In the genomic region with DNA sequence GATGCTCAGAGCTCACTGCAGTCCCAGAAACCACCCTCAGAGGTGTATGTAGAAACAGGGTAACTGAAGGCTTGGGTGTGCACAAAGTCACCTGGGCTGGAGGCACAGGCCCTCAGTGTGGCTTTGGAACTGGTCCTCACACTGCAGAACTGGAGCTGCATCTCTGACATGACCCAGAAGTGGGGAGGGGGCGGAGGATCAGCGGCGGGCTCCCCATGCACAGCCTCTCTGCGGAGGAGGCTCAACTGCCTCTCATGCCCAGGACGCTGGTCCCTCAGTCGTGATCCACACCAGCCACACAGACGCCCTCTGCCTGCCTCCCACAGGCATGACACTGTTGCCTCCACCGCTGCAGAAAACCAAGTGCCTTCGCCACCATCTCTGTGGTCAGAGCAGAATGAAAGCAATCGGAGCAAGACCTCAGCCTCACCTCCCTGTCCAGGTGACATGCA, we compare ENCODE assay signal across 1 cellular context.
A peak's percentile ranks its signal among the peaks of the same experiment; 100 is the strongest.
TF ChIP-seq lines count a peak whose summit lies in the region.

No MANE protein-coding gene starts in this region.

TF ChIP-seq in HepG2, 621 proteins besides CTCF, POLR2A, EP300 and RAD21 (continued from another document and continues in another):
- TF ChIP-seq ARID3A (IDR thresholded peaks at IDR 0.05; ENCODE audit: low read depth, low read length) = 0 out of 2 replicates have a peak, but pooled peaks have one; percentile 17
- peak; percentile 80 for TF ChIP-seq ZBTB38 (CRISPR knock-in tag; IDR thresholded peaks at IDR 0.05)
- no peak for TF ChIP-seq ZNF761 (CRISPR knock-in tag; conservative IDR thresholded peaks at IDR 0.05)
- peak; percentile 63; the same call in 1 of the 2 replicates for TF ChIP-seq NRL (CRISPR knock-in tag; IDR thresholded peaks at IDR 0.05; ENCODE audit: borderline replicate concordance)
- TF ChIP-seq CCDC6 (CRISPR knock-in tag; IDR thresholded peaks at IDR 0.05) = 0 out of 2 replicates have a peak, but pooled peaks have one; percentile 25
- TF ChIP-seq BORCS8-MEF2B (CRISPR knock-in tag; IDR thresholded peaks at IDR 0.05) = 0 out of 2 replicates have a peak, but pooled peaks have one; percentile 49
- TF ChIP-seq, protein P1, sequence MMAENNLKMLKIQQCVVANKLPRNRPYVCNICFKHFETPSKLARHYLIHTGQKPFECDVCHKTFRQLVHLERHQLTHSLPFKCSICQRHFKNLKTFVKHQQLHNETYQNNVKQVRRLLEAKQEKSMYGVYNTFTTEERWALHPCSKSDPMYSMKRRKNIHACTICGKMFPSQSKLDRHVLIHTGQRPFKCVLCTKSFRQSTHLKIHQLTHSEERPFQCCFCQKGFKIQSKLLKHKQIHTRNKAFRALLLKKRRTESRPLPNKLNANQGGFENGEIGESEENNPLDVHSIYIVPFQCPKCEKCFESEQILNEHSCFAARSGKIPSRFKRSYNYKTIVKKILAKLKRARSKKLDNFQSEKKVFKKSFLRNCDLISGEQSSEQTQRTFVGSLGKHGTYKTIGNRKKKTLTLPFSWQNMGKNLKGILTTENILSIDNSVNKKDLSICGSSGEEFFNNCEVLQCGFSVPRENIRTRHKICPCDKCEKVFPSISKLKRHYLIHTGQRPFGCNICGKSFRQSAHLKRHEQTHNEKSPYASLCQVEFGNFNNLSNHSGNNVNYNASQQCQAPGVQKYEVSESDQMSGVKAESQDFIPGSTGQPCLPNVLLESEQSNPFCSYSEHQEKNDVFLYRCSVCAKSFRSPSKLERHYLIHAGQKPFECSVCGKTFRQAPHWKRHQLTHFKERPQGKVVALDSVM (CRISPR knock-in tag; IDR thresholded peaks at IDR 0.05) = peak; percentile 93
- TF ChIP-seq, protein P2, sequence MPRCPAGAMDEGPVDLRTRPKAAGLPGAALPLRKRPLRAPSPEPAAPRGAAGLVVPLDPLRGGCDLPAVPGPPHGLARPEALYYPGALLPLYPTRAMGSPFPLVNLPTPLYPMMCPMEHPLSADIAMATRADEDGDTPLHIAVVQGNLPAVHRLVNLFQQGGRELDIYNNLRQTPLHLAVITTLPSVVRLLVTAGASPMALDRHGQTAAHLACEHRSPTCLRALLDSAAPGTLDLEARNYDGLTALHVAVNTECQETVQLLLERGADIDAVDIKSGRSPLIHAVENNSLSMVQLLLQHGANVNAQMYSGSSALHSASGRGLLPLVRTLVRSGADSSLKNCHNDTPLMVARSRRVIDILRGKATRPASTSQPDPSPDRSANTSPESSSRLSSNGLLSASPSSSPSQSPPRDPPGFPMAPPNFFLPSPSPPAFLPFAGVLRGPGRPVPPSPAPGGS (CRISPR knock-in tag; IDR thresholded peaks at IDR 0.05) = 0 out of 2 replicates have a peak, but pooled peaks have one; percentile 47
- TF ChIP-seq ZKSCAN1 (IDR thresholded peaks at IDR 0.05; ENCODE audit: low read length) = no peak
- TF ChIP-seq STAG1 (CRISPR knock-in tag; IDR thresholded peaks at IDR 0.05) = peak; percentile 88
- no peak for TF ChIP-seq KDM3A (CRISPR knock-in tag; IDR thresholded peaks at IDR 0.05; ENCODE audit: low read depth)
- TF ChIP-seq ARHGAP35 (CRISPR knock-in tag; IDR thresholded peaks at IDR 0.05; ENCODE audit: borderline replicate concordance) = 0 out of 2 replicates have a peak, but pooled peaks have one; percentile 55
- no peak for TF ChIP-seq ZNF329 (CRISPR knock-in tag; IDR thresholded peaks at IDR 0.05; ENCODE audit: low read depth)
- peak; percentile 81 for TF ChIP-seq ZNF768 (CRISPR knock-in tag; IDR thresholded peaks at IDR 0.05)
- TF ChIP-seq MYC (CRISPR knock-in tag; IDR thresholded peaks at IDR 0.05; ENCODE audit: borderline replicate concordance) = peak; percentile 24; the same call in 1 of the 2 replicates
- TF ChIP-seq, protein P3, sequence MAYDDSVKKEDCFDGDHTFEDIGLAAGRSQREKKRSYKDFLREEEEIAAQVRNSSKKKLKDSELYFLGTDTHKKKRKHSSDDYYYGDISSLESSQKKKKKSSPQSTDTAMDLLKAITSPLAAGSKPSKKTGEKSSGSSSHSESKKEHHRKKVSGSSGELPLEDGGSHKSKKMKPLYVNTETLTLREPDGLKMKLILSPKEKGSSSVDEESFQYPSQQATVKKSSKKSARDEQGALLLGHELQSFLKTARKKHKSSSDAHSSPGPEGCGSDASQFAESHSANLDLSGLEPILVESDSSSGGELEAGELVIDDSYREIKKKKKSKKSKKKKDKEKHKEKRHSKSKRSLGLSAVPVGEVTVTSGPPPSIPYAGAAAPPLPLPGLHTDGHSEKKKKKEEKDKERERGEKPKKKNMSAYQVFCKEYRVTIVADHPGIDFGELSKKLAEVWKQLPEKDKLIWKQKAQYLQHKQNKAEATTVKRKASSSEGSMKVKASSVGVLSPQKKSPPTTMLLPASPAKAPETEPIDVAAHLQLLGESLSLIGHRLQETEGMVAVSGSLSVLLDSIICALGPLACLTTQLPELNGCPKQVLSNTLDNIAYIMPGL (CRISPR knock-in tag; IDR thresholded peaks at IDR 0.05; ENCODE audit: borderline replicate concordance in 1 of 2, low read depth in 1 of 2) = peak in 1 of 2 experiments; percentile 60; a peak in 2 of 4 replicates
- TF ChIP-seq XRCC5 (optimal IDR thresholded peaks at IDR 0.05; ENCODE audit: low read length) = peak; percentile 53
- TF ChIP-seq HDAC2 (CRISPR knock-in tag; IDR thresholded peaks at IDR 0.05) = 0 out of 2 replicates have a peak, but pooled peaks have one; percentile 19
- no peak for TF ChIP-seq ZSCAN9 (CRISPR knock-in tag; IDR thresholded peaks at IDR 0.05; ENCODE audit: borderline replicate concordance)
- TF ChIP-seq MTF1 (CRISPR knock-in tag; IDR thresholded peaks at IDR 0.05) = no peak
- 0 out of 2 replicates have a peak, but pooled peaks have one; percentile 29 for TF ChIP-seq ZNF331 (CRISPR knock-in tag; IDR thresholded peaks at IDR 0.05)
- TF ChIP-seq TCF12 (IDR thresholded peaks at IDR 0.05) = no peak
- TF ChIP-seq TCF12 (CRISPR knock-in tag; IDR thresholded peaks at IDR 0.05) = no peak
- TF ChIP-seq GPN1 (CRISPR knock-in tag; IDR thresholded peaks at IDR 0.05; ENCODE audit: borderline replicate concordance) = no peak
- no peak for TF ChIP-seq SIN3A (IDR thresholded peaks at IDR 0.05; ENCODE audit: borderline replicate concordance, low read depth, low read length)
- TF ChIP-seq, protein P4, sequence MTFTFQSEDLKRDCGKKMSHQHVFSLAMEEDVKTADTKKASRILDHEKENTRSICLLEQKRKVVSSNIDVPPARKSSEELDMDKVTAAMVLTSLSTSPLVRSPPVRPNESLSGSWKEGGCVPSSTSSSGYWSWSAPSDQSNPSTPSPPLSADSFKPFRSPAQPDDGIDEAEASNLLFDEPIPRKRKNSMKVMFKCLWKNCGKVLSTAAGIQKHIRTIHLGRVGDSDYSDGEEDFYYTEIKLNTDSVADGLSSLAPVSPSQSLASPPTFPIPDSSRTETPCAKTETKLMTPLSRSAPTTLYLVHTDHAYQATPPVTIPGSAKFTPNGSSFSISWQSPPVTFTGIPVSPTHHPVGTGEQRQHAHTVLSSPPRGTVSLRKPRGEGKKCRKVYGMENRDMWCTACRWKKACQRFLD (CRISPR knock-in tag; IDR thresholded peaks at IDR 0.05; ENCODE audit: borderline replicate concordance) = peak; percentile 54; the same call in 1 of the 2 replicates
- no peak for TF ChIP-seq NR2F6 (IDR thresholded peaks at IDR 0.05)
- peak; percentile 28; the same call in 1 of the 2 replicates for TF ChIP-seq NR2F6 (CRISPR knock-in tag; IDR thresholded peaks at IDR 0.05)
- peak; percentile 66 for TF ChIP-seq ZNF687 (CRISPR knock-in tag; IDR thresholded peaks at IDR 0.05)
- no peak for TF ChIP-seq ZSCAN12 (CRISPR knock-in tag; IDR thresholded peaks at IDR 0.05)
- TF ChIP-seq IKZF5 (CRISPR knock-in tag; IDR thresholded peaks at IDR 0.05) = peak; percentile 31; the same call in 1 of the 2 replicates
- TF ChIP-seq NFRKB (IDR thresholded peaks at IDR 0.05) = no peak
- no peak for TF ChIP-seq CENPT (CRISPR knock-in tag; IDR thresholded peaks at IDR 0.05; ENCODE audit: low read depth)
- peak; percentile 38; the same call in 1 of the 2 replicates for TF ChIP-seq ZNF563 (CRISPR knock-in tag; IDR thresholded peaks at IDR 0.05)
- TF ChIP-seq KDM2A (CRISPR knock-in tag; IDR thresholded peaks at IDR 0.05; ENCODE audit: borderline replicate concordance, low read depth) = peak; percentile 27; the same call in 1 of the 2 replicates
- TF ChIP-seq MTA1 (CRISPR knock-in tag; IDR thresholded peaks at IDR 0.05; ENCODE audit: borderline replicate concordance) = 0 out of 2 replicates have a peak, but pooled peaks have one; percentile 36
- peak; percentile 50; the same call in 1 of the 2 replicates for TF ChIP-seq ZNF350 (CRISPR knock-in tag; IDR thresholded peaks at IDR 0.05; ENCODE audit: borderline replicate concordance, low read depth)
- TF ChIP-seq ZNF225 (CRISPR knock-in tag; IDR thresholded peaks at IDR 0.05) = peak; percentile 9; the same call in 1 of the 2 replicates
- no peak for TF ChIP-seq RFX3 (CRISPR knock-in tag; IDR thresholded peaks at IDR 0.05)
- TF ChIP-seq, protein P5, sequence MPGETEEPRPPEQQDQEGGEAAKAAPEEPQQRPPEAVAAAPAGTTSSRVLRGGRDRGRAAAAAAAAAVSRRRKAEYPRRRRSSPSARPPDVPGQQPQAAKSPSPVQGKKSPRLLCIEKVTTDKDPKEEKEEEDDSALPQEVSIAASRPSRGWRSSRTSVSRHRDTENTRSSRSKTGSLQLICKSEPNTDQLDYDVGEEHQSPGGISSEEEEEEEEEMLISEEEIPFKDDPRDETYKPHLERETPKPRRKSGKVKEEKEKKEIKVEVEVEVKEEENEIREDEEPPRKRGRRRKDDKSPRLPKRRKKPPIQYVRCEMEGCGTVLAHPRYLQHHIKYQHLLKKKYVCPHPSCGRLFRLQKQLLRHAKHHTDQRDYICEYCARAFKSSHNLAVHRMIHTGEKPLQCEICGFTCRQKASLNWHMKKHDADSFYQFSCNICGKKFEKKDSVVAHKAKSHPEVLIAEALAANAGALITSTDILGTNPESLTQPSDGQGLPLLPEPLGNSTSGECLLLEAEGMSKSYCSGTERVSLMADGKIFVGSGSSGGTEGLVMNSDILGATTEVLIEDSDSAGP (CRISPR knock-in tag; IDR thresholded peaks at IDR 0.05; ENCODE audit: borderline replicate concordance) = peak; percentile 67
- TF ChIP-seq ZMYM4 (CRISPR knock-in tag; IDR thresholded peaks at IDR 0.05) = peak; percentile 30; the same call in 1 of the 2 replicates
- 0 out of 2 replicates have a peak, but pooled peaks have one; percentile 24 for TF ChIP-seq SALL1 (CRISPR knock-in tag; IDR thresholded peaks at IDR 0.05)
- TF ChIP-seq ZHX1 (CRISPR knock-in tag; IDR thresholded peaks at IDR 0.05; ENCODE audit: low read depth) = peak; percentile 32; the same call in 1 of the 2 replicates
